13 cellular contexts compared by ENCODE assay signal in genomic region chr9:15211994-15212501, GRCh38.
DNase-seq lines count a peak whose midpoint lies in the region; ATAC-seq, FAIRE-seq and TF ChIP-seq lines count a peak whose summit lies in the region.
"Had no signal": no experiment of that assay in that cellular context is flagged by ENCODE, and none has a peak within 500 bp of the region (broad histone marks: within the 10 kb centered on the region; RNA-seq: fewer than 3 reads in every experiment).

No MANE protein-coding gene starts in this region.

- ATAC-seq in HG02678 (IDR thresholded peaks at IDR 0.05; ENCODE audit: unreplicated experiment) (peak; percentile 14), thoracic aorta (ENCODE audit: insufficient number of reproducible peaks, low FRiP score, low read depth) (no peak)
- ATAC-seq: activated T-helper 17 cell treated with anti-CD3 and anti-CD28 coated beads, Interleukin-2, amount 50 U/mL, for 72 hours had no signal

- in situ Hi-C loops in astrocyte of the cerebellum (cut with HindIII; ENCODE audit: low sequenced_read_pairs), result loop anchor here (5.0 kb wide), 1 partner anchor 210 kb away; the partner anchor contains the start of gene SNAPC3

- H3K36me3 ChIP-seq in thoracic aorta, result no peaks in the 10 kb centered on the region
- H3K36me3 ChIP-seq: MG63, right atrium auricular region had no signal

- TF ChIP-seq CTCF in astrocyte of the cerebellum (IDR thresholded peaks at IDR 0.05; ENCODE audit: low read depth, low read length, missing control alignments) (no peak), thoracic aorta (IDR thresholded peaks at IDR 0.05) (no peak)

- H3K4me1 ChIP-seq in thoracic aorta (ENCODE audit: control insufficient read depth in 1 of 2, low read depth in 2 of 2), result peaks cover 12 to 36% of the 10 kb centered on the region in 2 donors

- H3K27ac ChIP-seq in thoracic aorta, result peak overlapping the region; percentile 77 to 78
- H3K27ac ChIP-seq: epithelial cell of prostate had no signal

- no peaks in the 10 kb centered on the region for H3K27me3 ChIP-seq in thoracic aorta (replicated peaks; ENCODE audit: insufficient read depth)
- H3K27me3 ChIP-seq: MG63, right atrium auricular region had no signal

- H3K9me3 ChIP-seq in thoracic aorta, result no peaks in the 10 kb centered on the region
- H3K9me3 ChIP-seq: MG63, right atrium auricular region had no signal

- FAIRE-seq in islet of Langerhans (lab: Jason Lieb, UNC), result peak; percentile 87

- DNase-seq in astrocyte of the cerebellum (ENCODE audit: low read depth), result peak; percentile 77
- no peak for DNase-seq in thoracic aorta (ENCODE audit: low spot score)
- DNase-seq in H4 (ENCODE audit: low spot score), result no peak
- no peak for DNase-seq in stimulated activated CD4-positive, alpha-beta T cell treated with anti-CD3 and anti-CD28 coated beads, Interleukin-4, amount 100 ng/mL, for 4 hours
- no peak for DNase-seq in activated CD8-positive, alpha-beta memory T cell treated with anti-CD3 and anti-CD28 coated beads, Interleukin-2, amount 50 U/mL, for 4 hours
- no peak for DNase-seq in NCI-H146 treated with DMSO at 0.1 percent for 48 hours (lab: John Stamatoyannopoulos, UW; ENCODE audit: unreplicated experiment)

- H3K4me3 ChIP-seq in astrocyte of the cerebellum (ENCODE audit: low read depth, low read length) (no peak overlapping the region), thoracic aorta (no peak overlapping the region)
- H3K4me3 ChIP-seq: GM23338, MG63, right atrium auricular region had no signal
